Comparison of ENCODE assay signal across 19 cellular contexts in the genomic region with DNA sequence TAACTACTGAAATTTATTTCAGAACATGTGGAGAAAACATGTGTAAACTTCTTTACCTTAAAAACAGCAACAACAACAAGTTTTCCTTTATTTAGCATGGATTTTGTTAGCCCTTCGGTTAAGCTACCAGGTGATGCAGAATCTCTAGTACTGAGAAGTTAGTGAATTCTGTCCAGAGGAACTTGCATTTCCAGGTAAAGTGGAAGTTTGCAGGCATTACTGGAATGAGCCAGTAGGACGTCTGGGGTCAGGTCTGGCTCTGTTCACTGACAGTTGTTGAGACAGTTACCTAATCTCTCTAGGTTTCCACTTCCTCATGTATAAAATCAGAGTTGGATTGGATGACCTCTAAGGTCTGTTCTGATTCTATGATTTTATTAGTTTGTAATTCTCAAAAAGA.
A peak's percentile ranks its signal among the peaks of the same experiment; 100 is the strongest.
DNase-seq lines count a peak whose midpoint lies in the region; ATAC-seq and TF ChIP-seq lines count a peak whose summit lies in the region.
"Had no signal": no experiment of that assay in that cellular context is flagged by ENCODE, and none has a peak within 500 bp of the region (broad histone marks: within the 10 kb centered on the region; RNA-seq: fewer than 3 reads in every experiment).

No MANE protein-coding gene starts in this region.

- H2AFZ ChIP-seq in GM23338, result no peak overlapping the region
- no peak overlapping the region for H2AFZ ChIP-seq in H9 (ENCODE audit: low read length)
- no peak overlapping the region for H2AFZ ChIP-seq in osteoblast (ENCODE audit: low read length)

- WGBS in H9 (ENCODE audit: extremely low coverage, insufficient read length, low lambda C conversion rate), result no CpG with 5 or more reads among the region's 2 CpGs

- H4K8ac ChIP-seq in H9 (replicated peaks; ENCODE audit: insufficient read length, low read depth, low read length), result no peak overlapping the region

- no peak overlapping the region for H2BK20ac ChIP-seq in H9 (ENCODE audit: low read depth, low read length, poor library complexity, severe bottlenecking)

- no peak overlapping the region for H3K4me2 ChIP-seq in GM23338
- no peak overlapping the region for H3K4me2 ChIP-seq in H9 (ENCODE audit: insufficient read depth, insufficient read length, low read length)
- H3K4me2 ChIP-seq in osteoblast (ENCODE audit: insufficient read depth, low read length), result no peak overlapping the region
- H3K4me2 ChIP-seq: A549; BLaER1 treated with 17β-estradiol and CSF1 and Interleukin-3, amounts not matched to agents 10 nM and 100 nM had no signal

- H3F3A ChIP-seq in GM23338 (replicated peaks; ENCODE audit: low read depth), result no peaks in the 10 kb centered on the region

- H3K36me3 Mint-ChIP-seq in GM23338 (ENCODE audit: low read depth), result no peaks in the 10 kb centered on the region
- no peaks in the 10 kb centered on the region for H3K36me3 Mint-ChIP-seq in H9 (ENCODE audit: insufficient read depth in 1 of 3, low read depth in 3 of 3)
- H3K36me3 Mint-ChIP-seq in endothelial cell (ENCODE audit: low read depth, unreplicated experiment), result no peaks in the 10 kb centered on the region
- no peaks in the 10 kb centered on the region for H3K36me3 Mint-ChIP-seq in activated CD4-positive, alpha-beta T cell treated with anti-CD3 and anti-CD28 coated beads for 36 hours (ENCODE audit: low read depth)
- H3K36me3 Mint-ChIP-seq: CD14-positive monocyte; CD8-positive, alpha-beta memory T cell had no signal

- H4K91ac ChIP-seq in H9 (ENCODE audit: insufficient read length, low read depth, low read length), result no peak overlapping the region

- H3K27me3 ChIP-seq in GM23338 (ENCODE audit: insufficient read depth) (peaks cover 93% of the 10 kb centered on the region), H9 (ENCODE audit: insufficient read depth, low read length) (peaks cover 50% of the 10 kb centered on the region), osteoblast (ENCODE audit: insufficient read depth, low read length) (no peaks in the 10 kb centered on the region)
- H3K27me3 ChIP-seq: BE2C; BLaER1 treated with 17β-estradiol and CSF1 and Interleukin-3, amounts not matched to agents 10 nM and 100 nM had no signal

- no peak overlapping the region for H3K23ac ChIP-seq in H9 (ENCODE audit: insufficient read length, low read depth, low read length)

- no peak overlapping the region for H3K18ac ChIP-seq in H9 (ENCODE audit: insufficient read length, low read depth, low read length)

- no peak overlapping the region for H3K56ac ChIP-seq in H9 (ENCODE audit: insufficient read length, low read depth, low read length)

- CTCF ChIA-PET in activated CD4-positive, alpha-beta T cell treated with anti-CD3 and anti-CD28 coated beads for 36 hours (lab: Charles Lee), result interaction anchor here (0.9 kb wide), 1 partner anchor 22 kb away, joined by 6 read pairs; no protein-coding TSS in a partner anchor

- H3K27ac ChIP-seq in GM23338 (ENCODE audit: low read depth) (no peak overlapping the region), H9 (ENCODE audit: insufficient read length, low read depth, low read length) (no peak overlapping the region), osteoblast (ENCODE audit: low read depth, low read length) (no peak overlapping the region)
- H3K27ac ChIP-seq: A549; BLaER1 treated with 17β-estradiol and CSF1 and Interleukin-3, amounts not matched to agents 10 nM and 100 nM had no signal

- H3K27ac Mint-ChIP-seq in GM23338 (no peak overlapping the region), H9 (no peak overlapping the region), endothelial cell (ENCODE audit: unreplicated experiment) (no peak overlapping the region)
- no peak overlapping the region for H3K27ac Mint-ChIP-seq in activated CD4-positive, alpha-beta T cell treated with anti-CD3 and anti-CD28 coated beads for 36 hours
- H3K27ac Mint-ChIP-seq: CD14-positive monocyte; CD4-positive, alpha-beta T cell; CD8-positive, alpha-beta memory T cell had no signal

- H2BK15ac ChIP-seq in H9 (ENCODE audit: low read depth, low read length), result no peak overlapping the region

- TF ChIP-seq CTCF in GM23338 (conservative IDR thresholded peaks at IDR 0.05; ENCODE audit: low read depth in 2 of 2), result peak in 1 of 2 experiments; percentile 13; a peak in 2 of 4 replicates
- peak; percentile 43 for TF ChIP-seq CTCF in H9 (conservative IDR thresholded peaks at IDR 0.05)
- peak; percentile 37 for TF ChIP-seq CTCF in endothelial cell (IDR thresholded peaks at IDR 0.05; ENCODE audit: unreplicated experiment)
- TF ChIP-seq CTCF in osteoblast (IDR thresholded peaks at IDR 0.05; ENCODE audit: extremely low read depth, low read depth, low read length), result no peak

- H3K79me1 ChIP-seq in H9 (ENCODE audit: insufficient read depth, low read depth, low read length, poor library complexity, severe bottlenecking), result no peaks in the 10 kb centered on the region

- H4K5ac ChIP-seq in H9 (ENCODE audit: insufficient read length, low read depth, low read length), result no peak overlapping the region

- no peak for ATAC-seq in GM23338
- ATAC-seq in HG02884 (IDR thresholded peaks at IDR 0.05; ENCODE audit: unreplicated experiment), result no peak
- no peak for ATAC-seq in activated CD4-positive, alpha-beta T cell treated with anti-CD3 and anti-CD28 coated beads for 36 hours
- ATAC-seq: A549 had no signal

- H4K20me1 ChIP-seq in GM23338 (replicated peaks; ENCODE audit: insufficient read depth) (peaks cover 6% of the 10 kb centered on the region; the same call in 1 of the 2 replicates), H9 (ENCODE audit: control insufficient read depth, insufficient read depth, insufficient read length) (no peaks in the 10 kb centered on the region), osteoblast (ENCODE audit: insufficient read depth, low read length) (no peaks in the 10 kb centered on the region)
- H4K20me1 ChIP-seq: BLaER1 treated with 17β-estradiol and CSF1 and Interleukin-3, amounts not matched to agents 10 nM and 100 nM had no signal

- H3K9me3 Mint-ChIP-seq in GM23338, result peaks cover 1% of the 10 kb centered on the region; the same call in 2 of the 3 replicates
- H3K9me3 Mint-ChIP-seq in H9, result no peaks in the 10 kb centered on the region; a peak in 2 of 5 replicates
- no peaks in the 10 kb centered on the region for H3K9me3 Mint-ChIP-seq in endothelial cell (ENCODE audit: unreplicated experiment)
- no peaks in the 10 kb centered on the region for H3K9me3 Mint-ChIP-seq in activated CD4-positive, alpha-beta T cell treated with anti-CD3 and anti-CD28 coated beads for 36 hours (ENCODE audit: low read depth)

- peak; percentile 30 for DNase-seq in GM23338 (ENCODE audit: low spot score)
- DNase-seq in H9, result no peak
- no peak for DNase-seq in endothelial cell (ENCODE audit: low spot score)
- DNase-seq in osteoblast (ENCODE audit: insufficient read length, low spot score, missing footprints), result peak; percentile 52
- DNase-seq in cerebellar cortex (ENCODE audit: low spot score), result no peak
- DNase-seq in activated CD4-positive, alpha-beta T cell treated with anti-CD3 and anti-CD28 coated beads for 36 hours, result no peak
- DNase-seq: 8988T; ACHN; AML-193; BE2C; CD4-positive, alpha-beta T cell; CD8-positive, alpha-beta memory T cell; DMS 273 treated with DMSO at 0.1 percent for 48 hours; DND-41; HCEC 1CT had no signal

- H3K79me2 ChIP-seq in GM23338 (replicated peaks; ENCODE audit: insufficient read depth), result no peaks in the 10 kb centered on the region
- H3K79me2 ChIP-seq in H9 (ENCODE audit: insufficient read depth, low read length), result no peaks in the 10 kb centered on the region
- no peaks in the 10 kb centered on the region for H3K79me2 ChIP-seq in osteoblast (ENCODE audit: insufficient read depth, low read length)

- H3K23me2 ChIP-seq in H9 (ENCODE audit: insufficient read length, low read depth, low read length, poor library complexity, severe bottlenecking), result no peaks in the 10 kb centered on the region

- H3K9ac ChIP-seq in H9 (ENCODE audit: extremely low read depth, insufficient read length, low read length), result no peak overlapping the region
- H3K9ac ChIP-seq: BLaER1 treated with 17β-estradiol and CSF1 and Interleukin-3, amounts not matched to agents 10 nM and 100 nM had no signal

- no peak overlapping the region for H2BK5ac ChIP-seq in H9 (ENCODE audit: insufficient read length, low read length)

- no peak overlapping the region for H2BK12ac ChIP-seq in H9 (ENCODE audit: insufficient read length, low read depth, low read length)

- H3K27me3 Mint-ChIP-seq in GM23338 (ENCODE audit: insufficient read depth, low read depth, poor library complexity), result peaks cover 60% of the 10 kb centered on the region
- H3K27me3 Mint-ChIP-seq in H9 (ENCODE audit: low read depth), result peaks cover 100% of the 10 kb centered on the region
- no peaks in the 10 kb centered on the region for H3K27me3 Mint-ChIP-seq in endothelial cell (ENCODE audit: unreplicated experiment)
- H3K27me3 Mint-ChIP-seq in activated CD4-positive, alpha-beta T cell treated with anti-CD3 and anti-CD28 coated beads for 36 hours, result no peaks in the 10 kb centered on the region
- H3K27me3 Mint-ChIP-seq: CD4-positive, alpha-beta T cell; CD8-positive, alpha-beta memory T cell had no signal

- H3K14ac ChIP-seq in H9 (ENCODE audit: insufficient read depth, low read length), result no peak overlapping the region

- H3K9me3 ChIP-seq in H9 (ENCODE audit: control insufficient read depth, low read depth, low read length) (no peaks in the 10 kb centered on the region), osteoblast (ENCODE audit: low read depth, low read length) (no peaks in the 10 kb centered on the region)
- H3K9me3 ChIP-seq: A549; BE2C; BLaER1 treated with 17β-estradiol and CSF1 and Interleukin-3, amounts not matched to agents 10 nM and 100 nM had no signal

- intact Hi-C loops in activated CD4-positive, alpha-beta T cell treated with anti-CD3 and anti-CD28 coated beads for 36 hours (cut with DNase I, micrococcal nuclease), result no loop called here

- H3K4me3 ChIP-seq in GM23338 (no peak overlapping the region), osteoblast (ENCODE audit: insufficient read depth, low read length) (no peak overlapping the region)
- H3K4me3 ChIP-seq: A549; BLaER1 treated with 17β-estradiol and CSF1 and Interleukin-3, amounts not matched to agents 10 nM and 100 nM had no signal

- H3K4me1 ChIP-seq in GM23338 (ENCODE audit: insufficient read depth), result peaks cover 17% of the 10 kb centered on the region
- peaks cover 3% of the 10 kb centered on the region; the same call in 1 of the 2 replicates for H3K4me1 ChIP-seq in H9 (ENCODE audit: insufficient read depth, low read length)
- H3K4me1 ChIP-seq in osteoblast (ENCODE audit: insufficient read depth, low read length), result no peaks in the 10 kb centered on the region
- H3K4me1 ChIP-seq: A549; BE2C; BLaER1 treated with 17β-estradiol and CSF1 and Interleukin-3, amounts not matched to agents 10 nM and 100 nM had no signal

- H2BK120ac ChIP-seq in H9 (ENCODE audit: low read depth, low read length, poor library complexity, severe bottlenecking), result no peak overlapping the region

- no peak overlapping the region for H3K4ac ChIP-seq in H9 (ENCODE audit: low read depth, low read length)

- H2AK5ac ChIP-seq in H9 (ENCODE audit: insufficient read length, low read length), result no peak overlapping the region

- H3K9me2 ChIP-seq in GM23338 (ENCODE audit: insufficient read depth), result 0 out of 2 replicates have a peak, but pooled peaks cover 3% of the 10 kb centered on the region

- peaks cover 23% of the 10 kb centered on the region for H3K4me1 Mint-ChIP-seq in GM23338
- peaks cover 24% of the 10 kb centered on the region in 2 experiments for H3K4me1 Mint-ChIP-seq in H9
- no peaks in the 10 kb centered on the region for H3K4me1 Mint-ChIP-seq in endothelial cell (ENCODE audit: unreplicated experiment)
- no peaks in the 10 kb centered on the region for H3K4me1 Mint-ChIP-seq in activated CD4-positive, alpha-beta T cell treated with anti-CD3 and anti-CD28 coated beads for 36 hours
- H3K4me1 Mint-ChIP-seq: CD14-positive monocyte; CD8-positive, alpha-beta memory T cell had no signal

- H3K36me3 ChIP-seq in GM23338 (ENCODE audit: insufficient read depth), result no peaks in the 10 kb centered on the region
- no peaks in the 10 kb centered on the region for H3K36me3 ChIP-seq in osteoblast (ENCODE audit: insufficient read depth, low read length)
- H3K36me3 ChIP-seq: BE2C; BLaER1 treated with 17β-estradiol and CSF1 and Interleukin-3, amounts not matched to agents 10 nM and 100 nM had no signal

- POLR2A ChIA-PET in activated CD4-positive, alpha-beta T cell treated with anti-CD3 and anti-CD28 coated beads for 36 hours (lab: Charles Lee), result no interaction called here

- no peak overlapping the region for H3T11ph ChIP-seq in H9 (ENCODE audit: low read length)

- H3K4me3 Mint-ChIP-seq in GM23338 (no peak overlapping the region), H9 (no peak overlapping the region), endothelial cell (ENCODE audit: unreplicated experiment) (no peak overlapping the region)
- H3K4me3 Mint-ChIP-seq in activated CD4-positive, alpha-beta T cell treated with anti-CD3 and anti-CD28 coated beads for 36 hours, result no peak overlapping the region
- H3K4me3 Mint-ChIP-seq: CD14-positive monocyte; CD4-positive, alpha-beta T cell; CD8-positive, alpha-beta memory T cell had no signal

Comparison
In these comparisons a context has a peak if more than half of its experiments do, and no peak if none do; other contexts are left out.
1. DNase-seq: peak in GM23338 (single experiment) and osteoblast (single experiment); none in H9 (single experiment), endothelial cell (single experiment), cerebellar cortex (single experiment) and activated CD4-positive, alpha-beta T cell treated with anti-CD3 and anti-CD28 coated beads for 36 hours (single experiment).